Comparison of ENCODE assay signal across 8 cellular contexts in genomic region chr13:72726185-72726584, GRCh38. TPM values are rescaled to one million over a fixed set of nuclear protein-coding genes. Genes with fewer than 3 reads are reported as not detected.
DNase-seq lines count a peak whose midpoint lies in the region; ATAC-seq and TF ChIP-seq lines count a peak whose summit lies in the region.
"Not testable (repeated sequence)": the region's sequence is repeated elsewhere in the genome, so short reads cannot be mapped to it uniquely, and the experiment has no call there.

No MANE protein-coding gene starts in this region.

- H3K9me3 ChIP-seq in CD4-positive, alpha-beta T cell (ENCODE audit: control insufficient read depth, low read length); HUES48 (ENCODE audit: control insufficient read depth, insufficient read depth, low read length); RWPE2 (ENCODE audit: severe bottlenecking); duodenal mucosa (ENCODE audit: control insufficient read depth in 1 of 2, low read length in 2 of 2); hepatocyte (ENCODE audit: low read depth); thoracic aorta: not testable (repeated sequence)

- TF ChIP-seq CTCF in CD4-positive, alpha-beta T cell (IDR thresholded peaks at IDR 0.05); RWPE2 (IDR thresholded peaks at IDR 0.05; ENCODE audit: poor library complexity, severe bottlenecking); hepatocyte (IDR thresholded peaks at IDR 0.05; ENCODE audit: poor library complexity); nephron (IDR thresholded peaks at IDR 0.05; ENCODE audit: unreplicated experiment in 3 of 3); thoracic aorta (IDR thresholded peaks at IDR 0.05): not testable (repeated sequence)

- H3K27ac ChIP-seq in CD4-positive, alpha-beta T cell (ENCODE audit: low read depth, low read length); HUES48 (ENCODE audit: low read depth, low read length); RWPE2 (ENCODE audit: poor library complexity, severe bottlenecking); duodenal mucosa (ENCODE audit: low read depth, low read length); hepatocyte; thoracic aorta: not testable (repeated sequence)

- not testable (repeated sequence) for H3K9me2 ChIP-seq in hepatocyte (replicated peaks; ENCODE audit: insufficient read depth)

- H2AFZ ChIP-seq in hepatocyte = not testable (repeated sequence)

- ATAC-seq in CD4-positive, alpha-beta T cell (ENCODE audit: poor library complexity); RWPE2 (ENCODE audit: low read depth); activated T-cell treated with anti-CD3 and anti-CD28 coated beads, Interleukin-2, amount 50 U/mL, for 72 hours (replicated peaks in 1 of 2); thoracic aorta (ENCODE audit: insufficient number of reproducible peaks, low FRiP score, low read depth): not testable (repeated sequence)

- H3K4me2 ChIP-seq in hepatocyte = peak overlapping the region; percentile 95

- 87% methylated on average over 15 of the region's 15 CpGs for WGBS in hepatocyte (ENCODE audit: low lambda C conversion rate, missing lambda C conversion rate)

- H3K4me3 Mint-ChIP-seq in CD4-positive, alpha-beta T cell = peak overlapping the region; percentile 94
- peak overlapping the region; percentile 91 to 96 for H3K4me3 Mint-ChIP-seq in activated T-cell treated with anti-CD3 and anti-CD28 coated beads, Interleukin-2, amount 50 U/mL, for 72 hours
- H3K4me3 Mint-ChIP-seq in nephron = peak overlapping the region; percentile 96 to 99 (median 98)

- POLR2A ChIA-PET in CD4-positive, alpha-beta T cell (lab: Charles Lee) = not testable (repeated sequence)

- H3K27me3 Mint-ChIP-seq in CD4-positive, alpha-beta T cell; activated T-cell treated with anti-CD3 and anti-CD28 coated beads, Interleukin-2, amount 50 U/mL, for 72 hours (ENCODE audit: low read depth); nephron (ENCODE audit: low read depth): not testable (repeated sequence)

- peaks cover 35% of the 10 kb centered on the region for H3K36me3 Mint-ChIP-seq in CD4-positive, alpha-beta T cell (ENCODE audit: low read depth)
- H3K36me3 Mint-ChIP-seq in activated T-cell treated with anti-CD3 and anti-CD28 coated beads, Interleukin-2, amount 50 U/mL, for 72 hours (ENCODE audit: insufficient read depth in 2 of 2) = peaks cover 15 to 30% of the 10 kb centered on the region in 2 donors
- peaks cover 39% of the 10 kb centered on the region for H3K36me3 Mint-ChIP-seq in nephron (ENCODE audit: low read depth)

- H3K4me3 ChIP-seq in HUES48 (ENCODE audit: low read depth, low read length) (peak overlapping the region; percentile 98), RWPE2 (ENCODE audit: severe bottlenecking) (peak overlapping the region; percentile 58), duodenal mucosa (ENCODE audit: low read depth in 1 of 2, low read length in 2 of 2) (peak overlapping the region; percentile 92 to 96), thoracic aorta (peak overlapping the region; percentile 83)
- not testable (repeated sequence) for H3K4me3 ChIP-seq in hepatocyte

- peaks cover 78% of the 10 kb centered on the region for H3K4me1 Mint-ChIP-seq in CD4-positive, alpha-beta T cell (ENCODE audit: low read depth)
- peaks cover 41% of the 10 kb centered on the region for H3K4me1 Mint-ChIP-seq in activated T-cell treated with anti-CD3 and anti-CD28 coated beads, Interleukin-2, amount 50 U/mL, for 72 hours (ENCODE audit: low read depth)
- peaks cover 20% of the 10 kb centered on the region for H3K4me1 Mint-ChIP-seq in nephron

- not testable (repeated sequence) for H3K27me3 ChIP-seq in CD4-positive, alpha-beta T cell (ENCODE audit: control insufficient read depth, insufficient read depth, low read length); HUES48 (ENCODE audit: control insufficient read depth, insufficient read depth, low read length); RWPE2 (ENCODE audit: insufficient read depth, poor library complexity, severe bottlenecking); duodenal mucosa (ENCODE audit: control insufficient read depth in 1 of 2, insufficient read depth in 2 of 2, low read length in 2 of 2); hepatocyte; thoracic aorta (replicated peaks; ENCODE audit: insufficient read depth)

- not testable (repeated sequence) for H4K20me1 ChIP-seq in hepatocyte (ENCODE audit: insufficient read depth, poor library complexity, severe bottlenecking)

- H3K27ac Mint-ChIP-seq in CD4-positive, alpha-beta T cell = not testable (repeated sequence)
- peak overlapping the region; percentile 87 for H3K27ac Mint-ChIP-seq in activated T-cell treated with anti-CD3 and anti-CD28 coated beads, Interleukin-2, amount 50 U/mL, for 72 hours
- H3K27ac Mint-ChIP-seq in nephron = peak overlapping the region; percentile 56 to 85 (median 56)

- DNase-seq in CD4-positive, alpha-beta T cell; RWPE2 (ENCODE audit: low spot score); activated T-cell treated with anti-CD3 and anti-CD28 coated beads, Interleukin-2, amount 50 U/mL, for 72 hours; hepatocyte (ENCODE audit: low spot score); thoracic aorta (ENCODE audit: low spot score): not testable (repeated sequence)

- H3K36me3 ChIP-seq in HUES48 (ENCODE audit: control insufficient read depth, insufficient read depth, low read length) = peaks cover 13% of the 10 kb centered on the region
- H3K36me3 ChIP-seq in RWPE2 (ENCODE audit: low read depth) = peaks cover 41% of the 10 kb centered on the region
- H3K36me3 ChIP-seq in duodenal mucosa (ENCODE audit: control insufficient read depth in 1 of 2, insufficient read depth in 2 of 2, low read length in 2 of 2); hepatocyte (replicated peaks; ENCODE audit: insufficient read depth, low read depth); thoracic aorta: not testable (repeated sequence)

- CTCF ChIA-PET in CD4-positive, alpha-beta T cell (lab: Charles Lee) = not testable (repeated sequence)

- peaks cover 77% of the 10 kb centered on the region for H3K79me2 ChIP-seq in hepatocyte

- not testable (repeated sequence) for H3K9me3 Mint-ChIP-seq in CD4-positive, alpha-beta T cell; activated T-cell treated with anti-CD3 and anti-CD28 coated beads, Interleukin-2, amount 50 U/mL, for 72 hours; nephron

- H3K9ac ChIP-seq in HUES48 (ENCODE audit: low read depth, low read length) = not testable (repeated sequence)
- H3K9ac ChIP-seq in duodenal mucosa (ENCODE audit: low read depth in 1 of 2, low read length in 2 of 2) = peak overlapping the region in 1 of 2 donors; percentile 70

- intact Hi-C loops in CD4-positive, alpha-beta T cell (cut with DNase I, micrococcal nuclease) = loop anchor here (2.0 to 10.0 kb wide), 2 partner anchors 55 to 1431 kb away; partner anchors contain the start of gene DIS3 (in 1 of the 2)

- not testable (repeated sequence) for H3K4me1 ChIP-seq in HUES48 (ENCODE audit: control insufficient read depth, insufficient read depth, low read length); hepatocyte (ENCODE audit: insufficient read depth)
- H3K4me1 ChIP-seq in RWPE2 (ENCODE audit: insufficient read depth, poor library complexity, severe bottlenecking) (peaks cover 16% of the 10 kb centered on the region), duodenal mucosa (ENCODE audit: control insufficient read depth in 1 of 2, insufficient read depth in 2 of 2, low read length in 2 of 2) (peaks cover 20 to 23% of the 10 kb centered on the region in 2 donors), thoracic aorta (ENCODE audit: control insufficient read depth in 1 of 2, low read depth in 2 of 2) (peaks cover 15 to 18% of the 10 kb centered on the region in 2 donors)

RNA-seq across cellular contexts. Expression of gene MZT1, which starts 1.2 kb away (rescaled TPM):
- 1 to 10 TPM; 5.1 to 6.2 TPM for total RNA-seq in CD4-positive, alpha-beta T cell
- total RNA-seq in activated T-cell treated with anti-CD3 and anti-CD28 coated beads, Interleukin-2, amount 50 U/mL, for 72 hours = 10 to 100 TPM; 23.4 to 29.0 TPM
- 14.8 and 15.5 TPM in 2 replicates for total RNA-seq in hepatocyte
- polyA plus RNA-seq in hepatocyte = 6.8 and 8.9 TPM in 2 replicates
- total RNA-seq in thoracic aorta = 1 to 10 TPM; 5.1 to 8.0 TPM

RNA-seq across cellular contexts. Expression of gene BORA, which starts 1.5 kb away (rescaled TPM):
- total RNA-seq in CD4-positive, alpha-beta T cell = 1 to 10 TPM; 3.8 to 4.4 TPM
- total RNA-seq in activated T-cell treated with anti-CD3 and anti-CD28 coated beads, Interleukin-2, amount 50 U/mL, for 72 hours = 10 to 100 TPM; 26.5 to 34.0 TPM
- total RNA-seq in hepatocyte (3.8 and 7.1 TPM in 2 replicates), thoracic aorta (1 to 10 TPM; 2.6 to 9.9 TPM)
- 1.9 and 4.9 TPM in 2 replicates for polyA plus RNA-seq in hepatocyte

RNA-seq across cellular contexts. Expression of gene DIS3, which starts 55.5 kb away (rescaled TPM):
- 10 to 100 TPM; 47.9 to 51.7 TPM for total RNA-seq in CD4-positive, alpha-beta T cell
- total RNA-seq in activated T-cell treated with anti-CD3 and anti-CD28 coated beads, Interleukin-2, amount 50 U/mL, for 72 hours = 10 to 100 TPM; 45.2 to 51.7 TPM
- total RNA-seq in hepatocyte = 36.6 and 37.0 TPM in 2 replicates
- polyA plus RNA-seq in hepatocyte = 11.7 and 12.2 TPM in 2 replicates
- total RNA-seq in thoracic aorta = 10 to 100 TPM; 21.1 to 32.0 TPM

RNA-seq across cellular contexts. Expression of gene PIBF1, which starts 55.7 kb away (rescaled TPM):
- 10 to 100 TPM; 22.6 to 22.7 TPM for total RNA-seq in CD4-positive, alpha-beta T cell
- 10 to 100 TPM; 17.5 to 21.2 TPM for total RNA-seq in activated T-cell treated with anti-CD3 and anti-CD28 coated beads, Interleukin-2, amount 50 U/mL, for 72 hours
- 20.9 and 24.5 TPM in 2 replicates for total RNA-seq in hepatocyte
- 10.9 and 13.1 TPM in 2 replicates for polyA plus RNA-seq in hepatocyte
- total RNA-seq in thoracic aorta = 10 to 100 TPM; 11.5 to 18.3 TPM
